26 cellular contexts compared by ENCODE assay signal in the genomic region with DNA sequence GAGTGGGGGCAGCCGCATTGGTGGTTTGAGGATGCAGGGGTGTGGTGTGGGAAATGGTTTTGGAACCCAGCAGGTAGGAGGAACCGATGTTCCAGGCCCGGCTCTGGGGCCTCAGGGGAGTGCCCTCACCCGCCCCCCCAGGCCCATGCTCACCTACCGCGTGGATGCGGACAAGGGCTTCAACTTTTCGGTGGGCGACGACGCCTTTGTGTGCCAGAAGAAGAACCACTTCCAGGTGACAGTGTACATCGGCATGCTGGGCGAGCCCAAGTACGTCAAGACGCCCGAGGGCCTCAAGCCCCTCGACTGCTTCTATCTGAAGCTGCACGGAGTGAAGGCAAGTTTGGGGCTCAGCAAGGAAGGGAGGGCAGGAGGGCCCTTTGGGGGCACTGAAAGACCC. TPM values are rescaled to one million over a fixed set of nuclear protein-coding genes. Genes with fewer than 3 reads are reported as not detected.
A peak's percentile ranks its signal among the peaks of the same experiment; 100 is the strongest.
DNase-seq lines count a peak whose midpoint lies in the region; ATAC-seq and TF ChIP-seq lines count a peak whose summit lies in the region.
"Had no signal": no experiment of that assay in that cellular context is flagged by ENCODE, and none has a peak within 500 bp of the region (broad histone marks: within the 10 kb centered on the region; RNA-seq: fewer than 3 reads in every experiment).

No MANE protein-coding gene starts in this region.

- TF ChIP-seq CTCF in cardiac muscle cell (IDR thresholded peaks at IDR 0.05; ENCODE audit: low read depth, low read length), result no peak
- TF ChIP-seq CTCF in heart right ventricle (IDR thresholded peaks at IDR 0.05), result no peak
- no peak for TF ChIP-seq CTCF in hepatocyte (IDR thresholded peaks at IDR 0.05; ENCODE audit: poor library complexity)
- TF ChIP-seq CTCF in neural progenitor cell (IDR thresholded peaks at IDR 0.05), result no peak
- no peak for TF ChIP-seq CTCF in type B pancreatic cell (conservative IDR thresholded peaks at IDR 0.05)

- H4K20me1 ChIP-seq in hepatocyte (ENCODE audit: insufficient read depth, poor library complexity, severe bottlenecking) (no peaks in the 10 kb centered on the region), neural progenitor cell (ENCODE audit: low read depth) (no peaks in the 10 kb centered on the region)

- H3K4me1 ChIP-seq in cardiac muscle cell (ENCODE audit: low read depth), result peaks cover 39% of the 10 kb centered on the region
- peaks cover 0 to 22% (median 6%) of the 10 kb centered on the region in 9 donors for H3K4me1 ChIP-seq in heart right ventricle
- peaks cover 41% of the 10 kb centered on the region for H3K4me1 ChIP-seq in hepatocyte (ENCODE audit: insufficient read depth)
- H3K4me1 ChIP-seq in neural progenitor cell, result peaks cover 10% of the 10 kb centered on the region
- H3K4me1 ChIP-seq: HAP-1 had no signal

- H3K9me3 Mint-ChIP-seq in neural progenitor cell (no peaks in the 10 kb centered on the region), type B pancreatic cell (no peaks in the 10 kb centered on the region)
- H3K9me3 Mint-ChIP-seq: CD8-positive, alpha-beta T cell; HFFc6 had no signal

- intact Hi-C loops in heart right ventricle (cut with DNase I), result no loop called here

- H3K4me1 Mint-ChIP-seq in neural progenitor cell (peaks cover 29% of the 10 kb centered on the region), type B pancreatic cell (ENCODE audit: unreplicated experiment) (peaks cover 28% of the 10 kb centered on the region)

- H3K27ac Mint-ChIP-seq in neural progenitor cell (no peak overlapping the region), type B pancreatic cell (peak overlapping the region; percentile 65)
- H3K27ac Mint-ChIP-seq: B cell; CD8-positive, alpha-beta T cell; HFFc6 had no signal

- no peaks in the 10 kb centered on the region for H3F3A ChIP-seq in neural progenitor cell (ENCODE audit: low read depth)

- no peak overlapping the region for H3K4me3 ChIP-seq in cardiac muscle cell
- H3K4me3 ChIP-seq in heart right ventricle, result no peak overlapping the region
- H3K4me3 ChIP-seq in hepatocyte, result no peak overlapping the region
- no peak overlapping the region for H3K4me3 ChIP-seq in neural progenitor cell
- H3K4me3 ChIP-seq: HAP-1, MG63, PC-9, SJSA1 had no signal

- no peak for DNase-seq in cardiac muscle cell (ENCODE audit: low read depth in 1 of 2, low spot score in 1 of 2)
- DNase-seq in heart right ventricle, result no peak
- DNase-seq in hepatocyte (ENCODE audit: low spot score), result no peak
- DNase-seq in neural progenitor cell (ENCODE audit: low spot score), result no peak
- no peak for DNase-seq in type B pancreatic cell (ENCODE audit: extremely low spot score, unreplicated experiment)
- DNase-seq in DMS 273 (lab: John Stamatoyannopoulos, UW; ENCODE audit: unreplicated experiment), result no peak
- DNase-seq in retina, result no peak
- DNase-seq: Caco-2; CD8-positive, alpha-beta T cell; DMS79 treated with DMSO at 0.1 percent for 48 hours; GF-D8; HFFc6; IMR-90; KG1; MG63; NCI-H1417; NCI-H1694; NCI-H2029 treated with DMSO at 0.1 percent for 48 hours; NCI-H526 treated with DMSO at 0.1 percent for 48 hours; PC-9 had no signal

- H3K27me3 ChIP-seq in cardiac muscle cell (no peaks in the 10 kb centered on the region), heart right ventricle (peaks cover 0 to 13% (median 0%) of the 10 kb centered on the region in 7 donors), hepatocyte (no peaks in the 10 kb centered on the region), neural progenitor cell (no peaks in the 10 kb centered on the region)
- H3K27me3 ChIP-seq: MG63, SJSA1 had no signal

- H3K36me3 ChIP-seq in cardiac muscle cell (peaks cover 8% of the 10 kb centered on the region), heart right ventricle (no peaks in the 10 kb centered on the region), hepatocyte (replicated peaks; ENCODE audit: insufficient read depth, low read depth) (no peaks in the 10 kb centered on the region), neural progenitor cell (no peaks in the 10 kb centered on the region)
- H3K36me3 ChIP-seq: HAP-1, MG63, SJSA1 had no signal

- peak overlapping the region; percentile 32 for H3K9ac ChIP-seq in neural progenitor cell

- H3K27me3 Mint-ChIP-seq in neural progenitor cell (ENCODE audit: insufficient read depth, low read depth) (no peaks in the 10 kb centered on the region), type B pancreatic cell (no peaks in the 10 kb centered on the region)

- H3K4me3 Mint-ChIP-seq in neural progenitor cell, result no peak overlapping the region
- H3K4me3 Mint-ChIP-seq in type B pancreatic cell, result peak overlapping the region; percentile 38
- H3K4me3 Mint-ChIP-seq: B cell; CD8-positive, alpha-beta T cell; HFFc6 had no signal

- 87 to 89% methylated on average over 18 of the region's 18 CpGs for WGBS in heart right ventricle, 2 donors
- 76% methylated on average over 18 of the region's 18 CpGs for whole genome bisulfite sequencing in hepatocyte (ENCODE audit: low lambda C conversion rate, missing lambda C conversion rate)

- H2AFZ ChIP-seq in hepatocyte (no peak overlapping the region), neural progenitor cell (replicated peaks) (no peak overlapping the region)
- H2AFZ ChIP-seq: PC-9 had no signal

- H3K27ac ChIP-seq in cardiac muscle cell (peak overlapping the region; percentile 94), heart right ventricle (no peak overlapping the region), hepatocyte (peak overlapping the region; percentile 55), neural progenitor cell (no peak overlapping the region)
- H3K27ac ChIP-seq: 22Rv1, PC-9, SJSA1 had no signal

- no peaks in the 10 kb centered on the region for H3K79me2 ChIP-seq in hepatocyte
- no peaks in the 10 kb centered on the region for H3K79me2 ChIP-seq in neural progenitor cell (ENCODE audit: low read depth)

- ATAC-seq in heart right ventricle, result no peak
- ATAC-seq in esophagus mucosa, result no peak
- ATAC-seq: CD8-positive, alpha-beta T cell; Right ventricle myocardium inferior had no signal

- H3K4me2 ChIP-seq in hepatocyte, result peak overlapping the region; percentile 36
- no peak overlapping the region for H3K4me2 ChIP-seq in neural progenitor cell
- H3K4me2 ChIP-seq: PC-9 had no signal

- no peaks in the 10 kb centered on the region for H3K9me2 ChIP-seq in hepatocyte (replicated peaks; ENCODE audit: insufficient read depth)

- H3K36me3 Mint-ChIP-seq in neural progenitor cell (peaks cover 5% of the 10 kb centered on the region), type B pancreatic cell (peaks cover 6% of the 10 kb centered on the region)
- H3K36me3 Mint-ChIP-seq: CD8-positive, alpha-beta T cell had no signal

- H3K9me3 ChIP-seq in cardiac muscle cell (ENCODE audit: low read depth) (no peaks in the 10 kb centered on the region), heart right ventricle (no peaks in the 10 kb centered on the region), hepatocyte (ENCODE audit: low read depth) (no peaks in the 10 kb centered on the region), neural progenitor cell (ENCODE audit: low read depth) (no peaks in the 10 kb centered on the region)
- H3K9me3 ChIP-seq: Caco-2, HAP-1, MG63, SJSA1 had no signal

RNA-seq across cellular contexts. Expression of gene TMEM258, which starts 18.6 kb away (rescaled TPM):
- total RNA-seq in cardiac muscle cell (29.3 and 35.3 TPM in 2 replicates), heart right ventricle (100 to 1,000 TPM in 9 of 10 donors, 10 to 100 TPM in 1; 98.9 to 142 (median 109) TPM), hepatocyte (64.7 and 90.9 TPM in 2 replicates), neural progenitor cell (ENCODE audit: low replicate concordance) (71.4 and 98.9 TPM in 2 replicates), type B pancreatic cell (ENCODE audit: low replicate concordance) (158 and 162 TPM in 2 replicates), esophagus mucosa (90.9 TPM)
- polyA plus RNA-seq in cardiac muscle cell (241 and 255 TPM in 2 replicates), heart right ventricle (100 to 1,000 TPM in 1 of 2 donors, 10 to 100 TPM in 1; 80.7 to 273 TPM), hepatocyte (253 and 255 TPM in 2 replicates)

RNA-seq across cellular contexts. Expression of gene FEN1, which starts 18.9 kb away (rescaled TPM):
- total RNA-seq in cardiac muscle cell (13.5 and 30.7 TPM in 2 replicates), heart right ventricle (1 to 10 TPM; 3.7 to 8.6 (median 6.2) TPM), hepatocyte (14.2 and 15.4 TPM in 2 replicates), neural progenitor cell (ENCODE audit: low replicate concordance) (51.8 and 68.9 TPM in 2 replicates), type B pancreatic cell (ENCODE audit: low replicate concordance) (27.7 and 44.6 TPM in 2 replicates), esophagus mucosa (18.7 TPM)
- polyA plus RNA-seq in cardiac muscle cell (13.2 and 39.2 TPM in 2 replicates), heart right ventricle (1 to 10 TPM; 2.1 to 8.8 TPM), hepatocyte (13.6 and 21.0 TPM in 2 replicates)

RNA-seq across cellular contexts. Expression of gene MYRF, which starts 21.4 kb away (rescaled TPM):
- total RNA-seq in cardiac muscle cell, result 48.0 and 56.9 TPM in 2 replicates
- polyA plus RNA-seq in cardiac muscle cell, result 29.3 and 41.2 TPM in 2 replicates
- total RNA-seq in heart right ventricle, result 1 to 10 TPM in 1 of 10 donors, under 1 TPM in 9; 0.13 to 1.2 (median 0.26) TPM
- polyA plus RNA-seq in heart right ventricle, result under 1 TPM; 0.16 to 0.37 TPM
- total RNA-seq in hepatocyte, result 42.2 and 57.3 TPM in 2 replicates
- 96.7 and 115 TPM in 2 replicates for polyA plus RNA-seq in hepatocyte
- 1.9 and 5.8 TPM in 2 replicates for total RNA-seq in neural progenitor cell (ENCODE audit: low replicate concordance)
- 29.6 and 62.1 TPM in 2 replicates for total RNA-seq in type B pancreatic cell (ENCODE audit: low replicate concordance)
- 0.88 TPM for total RNA-seq in esophagus mucosa

RNA-seq across cellular contexts. Expression of gene FADS1, which starts 43.0 kb away (rescaled TPM):
- total RNA-seq in cardiac muscle cell (114 and 164 TPM in 2 replicates), heart right ventricle (10 to 100 TPM; 16.4 to 37.4 (median 25.4) TPM), hepatocyte (151 and 159 TPM in 2 replicates), neural progenitor cell (ENCODE audit: low replicate concordance) (163 and 184 TPM in 2 replicates), type B pancreatic cell (ENCODE audit: low replicate concordance) (34.2 and 90.0 TPM in 2 replicates), esophagus mucosa (7.5 TPM)
- polyA plus RNA-seq in cardiac muscle cell (183 and 249 TPM in 2 replicates), heart right ventricle (10 to 100 TPM; 13.8 to 35.2 TPM), hepatocyte (218 and 230 TPM in 2 replicates)

RNA-seq across cellular contexts. Expression of gene FADS2, which starts 54.3 kb away (rescaled TPM):
- total RNA-seq in cardiac muscle cell (103 and 239 TPM in 2 replicates), heart right ventricle (10 to 100 TPM; 15.1 to 37.0 (median 23.5) TPM), hepatocyte (256 and 317 TPM in 2 replicates), neural progenitor cell (ENCODE audit: low replicate concordance) (233 and 407 TPM in 2 replicates), type B pancreatic cell (ENCODE audit: low replicate concordance) (127 and 205 TPM in 2 replicates), esophagus mucosa (43.3 TPM)
- polyA plus RNA-seq in cardiac muscle cell (129 and 262 TPM in 2 replicates), heart right ventricle (10 to 100 TPM; 12.2 to 31.6 TPM), hepatocyte (277 and 356 TPM in 2 replicates)

Comparison
In these comparisons a context has a peak if more than half of its experiments do, and no peak if none do; other contexts are left out.
1. H3K27ac ChIP-seq: peak in cardiac muscle cell (single experiment) and hepatocyte (single experiment); none in heart right ventricle (0 of 10) and neural progenitor cell (single experiment).